ENCODE assay signal across 1 cellular context in the genomic region with DNA sequence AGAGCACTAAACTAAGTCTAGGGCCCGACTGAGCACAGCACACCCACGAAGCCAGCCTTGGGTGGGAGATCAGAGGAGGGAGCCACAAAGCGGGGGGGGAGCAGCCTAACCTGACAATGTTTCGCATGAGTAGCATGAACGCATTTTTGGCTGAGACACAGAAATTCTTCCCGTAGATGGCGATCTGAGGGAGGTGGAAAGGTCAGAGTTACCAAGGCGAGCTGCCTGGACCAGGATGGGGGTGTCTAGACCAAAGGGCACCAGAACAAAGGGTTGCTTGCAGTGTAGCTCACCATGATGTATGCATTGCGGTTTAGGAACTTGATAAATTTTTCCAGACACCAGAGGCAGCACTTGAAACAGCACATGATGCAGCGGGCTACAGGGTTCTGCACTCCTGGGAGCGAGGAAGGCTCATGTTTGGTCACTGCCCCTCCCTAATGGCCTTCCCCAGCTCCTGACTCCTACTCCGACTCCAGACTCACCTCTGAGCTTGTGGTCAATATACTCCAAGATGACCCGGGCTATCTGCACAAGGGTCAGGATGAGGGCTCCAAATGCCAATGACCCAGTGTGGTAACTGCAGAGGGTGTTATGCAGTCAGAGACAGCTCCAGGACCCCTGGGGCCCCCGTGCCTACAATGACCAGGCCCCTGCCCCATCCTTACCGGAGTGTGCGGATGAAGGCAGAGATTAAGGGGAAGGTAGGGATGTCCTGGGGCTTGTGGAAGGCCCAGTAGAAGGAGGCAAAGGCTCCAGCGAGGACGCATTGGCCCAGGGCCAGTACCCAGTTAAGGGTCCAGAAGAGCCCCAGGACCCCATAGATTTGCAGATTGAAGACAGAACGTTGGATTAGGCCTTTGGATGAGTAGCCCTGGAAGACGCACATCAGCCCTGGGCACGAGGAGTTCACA.
TF ChIP-seq lines count a peak whose summit lies in the region.

No MANE protein-coding gene starts in this region.

TF ChIP-seq in HepG2, 621 proteins besides CTCF, POLR2A, EP300 and RAD21 (continued from another document and continues in another):
- TF ChIP-seq, protein P1, sequence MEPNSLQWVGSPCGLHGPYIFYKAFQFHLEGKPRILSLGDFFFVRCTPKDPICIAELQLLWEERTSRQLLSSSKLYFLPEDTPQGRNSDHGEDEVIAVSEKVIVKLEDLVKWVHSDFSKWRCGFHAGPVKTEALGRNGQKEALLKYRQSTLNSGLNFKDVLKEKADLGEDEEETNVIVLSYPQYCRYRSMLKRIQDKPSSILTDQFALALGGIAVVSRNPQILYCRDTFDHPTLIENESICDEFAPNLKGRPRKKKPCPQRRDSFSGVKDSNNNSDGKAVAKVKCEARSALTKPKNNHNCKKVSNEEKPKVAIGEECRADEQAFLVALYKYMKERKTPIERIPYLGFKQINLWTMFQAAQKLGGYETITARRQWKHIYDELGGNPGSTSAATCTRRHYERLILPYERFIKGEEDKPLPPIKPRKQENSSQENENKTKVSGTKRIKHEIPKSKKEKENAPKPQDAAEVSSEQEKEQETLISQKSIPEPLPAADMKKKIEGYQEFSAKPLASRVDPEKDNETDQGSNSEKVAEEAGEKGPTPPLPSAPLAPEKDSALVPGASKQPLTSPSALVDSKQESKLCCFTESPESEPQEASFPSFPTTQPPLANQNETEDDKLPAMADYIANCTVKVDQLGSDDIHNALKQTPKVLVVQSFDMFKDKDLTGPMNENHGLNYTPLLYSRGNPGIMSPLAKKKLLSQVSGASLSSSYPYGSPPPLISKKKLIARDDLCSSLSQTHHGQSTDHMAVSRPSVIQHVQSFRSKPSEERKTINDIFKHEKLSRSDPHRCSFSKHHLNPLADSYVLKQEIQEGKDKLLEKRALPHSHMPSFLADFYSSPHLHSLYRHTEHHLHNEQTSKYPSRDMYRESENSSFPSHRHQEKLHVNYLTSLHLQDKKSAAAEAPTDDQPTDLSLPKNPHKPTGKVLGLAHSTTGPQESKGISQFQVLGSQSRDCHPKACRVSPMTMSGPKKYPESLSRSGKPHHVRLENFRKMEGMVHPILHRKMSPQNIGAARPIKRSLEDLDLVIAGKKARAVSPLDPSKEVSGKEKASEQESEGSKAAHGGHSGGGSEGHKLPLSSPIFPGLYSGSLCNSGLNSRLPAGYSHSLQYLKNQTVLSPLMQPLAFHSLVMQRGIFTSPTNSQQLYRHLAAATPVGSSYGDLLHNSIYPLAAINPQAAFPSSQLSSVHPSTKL (CRISPR knock-in tag; IDR thresholded peaks at IDR 0.05) = peak; percentile 96
- TF ChIP-seq ATF1 (CRISPR knock-in tag; IDR thresholded peaks at IDR 0.05) (no peak), CC2D1A (CRISPR knock-in tag; IDR thresholded peaks at IDR 0.05) (no peak), PAX8 (CRISPR knock-in tag; IDR thresholded peaks at IDR 0.05; ENCODE audit: borderline replicate concordance) (no peak; the same call in 1 of the 2 replicates), TEAD2 (CRISPR knock-in tag; IDR thresholded peaks at IDR 0.05) (no peak), GATAD1 (CRISPR knock-in tag; IDR thresholded peaks at IDR 0.05) (peak; percentile 55), ASH2L (IDR thresholded peaks at IDR 0.05; ENCODE audit: insufficient read length, low read depth, low read length) (peak; percentile 88), NONO (IDR thresholded peaks at IDR 0.05) (no peak), NONO (CRISPR knock-in tag; conservative IDR thresholded peaks at IDR 0.05) (peak; percentile 63; the same call in 1 of the 2 replicates), RARG (CRISPR knock-in tag; IDR thresholded peaks at IDR 0.05; ENCODE audit: low read depth) (no peak), RFXANK (CRISPR knock-in tag; IDR thresholded peaks at IDR 0.05) (no peak), XBP1 (CRISPR knock-in tag; IDR thresholded peaks at IDR 0.05) (no peak), NFIC (IDR thresholded peaks at IDR 0.05; ENCODE audit: low read length) (peak; percentile 31; the same call in 1 of the 2 replicates), ESRRA (CRISPR knock-in tag; IDR thresholded peaks at IDR 0.05; ENCODE audit: low read depth) (peak; percentile 59; the same call in 1 of the 2 replicates), EED (CRISPR knock-in tag; IDR thresholded peaks at IDR 0.05) (no peak), ZFP37 (CRISPR knock-in tag; IDR thresholded peaks at IDR 0.05; ENCODE audit: borderline replicate concordance) (no peak), PPARG (CRISPR knock-in tag; conservative IDR thresholded peaks at IDR 0.05) (peak; percentile 99), MAFG (CRISPR knock-in tag; IDR thresholded peaks at IDR 0.05) (no peak), ZNF260 (CRISPR knock-in tag; IDR thresholded peaks at IDR 0.05; ENCODE audit: borderline replicate concordance, low read depth) (no peak), CHD2 (IDR thresholded peaks at IDR 0.05; ENCODE audit: low read depth, low read length) (0 out of 2 replicates have a peak, but pooled peaks have one; percentile 35), ZNF17 (CRISPR knock-in tag; IDR thresholded peaks at IDR 0.05) (no peak)
- TF ChIP-seq, protein P2, sequence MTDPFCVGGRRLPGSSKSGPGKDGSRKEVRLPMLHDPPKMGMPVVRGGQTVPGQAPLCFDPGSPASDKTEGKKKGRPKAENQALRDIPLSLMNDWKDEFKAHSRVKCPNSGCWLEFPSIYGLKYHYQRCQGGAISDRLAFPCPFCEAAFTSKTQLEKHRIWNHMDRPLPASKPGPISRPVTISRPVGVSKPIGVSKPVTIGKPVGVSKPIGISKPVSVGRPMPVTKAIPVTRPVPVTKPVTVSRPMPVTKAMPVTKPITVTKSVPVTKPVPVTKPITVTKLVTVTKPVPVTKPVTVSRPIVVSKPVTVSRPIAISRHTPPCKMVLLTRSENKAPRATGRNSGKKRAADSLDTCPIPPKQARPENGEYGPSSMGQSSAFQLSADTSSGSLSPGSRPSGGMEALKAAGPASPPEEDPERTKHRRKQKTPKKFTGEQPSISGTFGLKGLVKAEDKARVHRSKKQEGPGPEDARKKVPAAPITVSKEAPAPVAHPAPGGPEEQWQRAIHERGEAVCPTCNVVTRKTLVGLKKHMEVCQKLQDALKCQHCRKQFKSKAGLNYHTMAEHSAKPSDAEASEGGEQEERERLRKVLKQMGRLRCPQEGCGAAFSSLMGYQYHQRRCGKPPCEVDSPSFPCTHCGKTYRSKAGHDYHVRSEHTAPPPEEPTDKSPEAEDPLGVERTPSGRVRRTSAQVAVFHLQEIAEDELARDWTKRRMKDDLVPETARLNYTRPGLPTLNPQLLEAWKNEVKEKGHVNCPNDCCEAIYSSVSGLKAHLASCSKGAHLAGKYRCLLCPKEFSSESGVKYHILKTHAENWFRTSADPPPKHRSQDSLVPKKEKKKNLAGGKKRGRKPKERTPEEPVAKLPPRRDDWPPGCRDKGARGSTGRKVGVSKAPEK (CRISPR knock-in tag; IDR thresholded peaks at IDR 0.05; ENCODE audit: borderline replicate concordance) = no peak
- TF ChIP-seq, protein P3, sequence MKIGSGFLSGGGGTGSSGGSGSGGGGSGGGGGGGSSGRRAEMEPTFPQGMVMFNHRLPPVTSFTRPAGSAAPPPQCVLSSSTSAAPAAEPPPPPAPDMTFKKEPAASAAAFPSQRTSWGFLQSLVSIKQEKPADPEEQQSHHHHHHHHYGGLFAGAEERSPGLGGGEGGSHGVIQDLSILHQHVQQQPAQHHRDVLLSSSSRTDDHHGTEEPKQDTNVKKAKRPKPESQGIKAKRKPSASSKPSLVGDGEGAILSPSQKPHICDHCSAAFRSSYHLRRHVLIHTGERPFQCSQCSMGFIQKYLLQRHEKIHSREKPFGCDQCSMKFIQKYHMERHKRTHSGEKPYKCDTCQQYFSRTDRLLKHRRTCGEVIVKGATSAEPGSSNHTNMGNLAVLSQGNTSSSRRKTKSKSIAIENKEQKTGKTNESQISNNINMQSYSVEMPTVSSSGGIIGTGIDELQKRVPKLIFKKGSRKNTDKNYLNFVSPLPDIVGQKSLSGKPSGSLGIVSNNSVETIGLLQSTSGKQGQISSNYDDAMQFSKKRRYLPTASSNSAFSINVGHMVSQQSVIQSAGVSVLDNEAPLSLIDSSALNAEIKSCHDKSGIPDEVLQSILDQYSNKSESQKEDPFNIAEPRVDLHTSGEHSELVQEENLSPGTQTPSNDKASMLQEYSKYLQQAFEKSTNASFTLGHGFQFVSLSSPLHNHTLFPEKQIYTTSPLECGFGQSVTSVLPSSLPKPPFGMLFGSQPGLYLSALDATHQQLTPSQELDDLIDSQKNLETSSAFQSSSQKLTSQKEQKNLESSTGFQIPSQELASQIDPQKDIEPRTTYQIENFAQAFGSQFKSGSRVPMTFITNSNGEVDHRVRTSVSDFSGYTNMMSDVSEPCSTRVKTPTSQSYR (CRISPR knock-in tag; IDR thresholded peaks at IDR 0.05; ENCODE audit: borderline replicate concordance) = peak; percentile 92
- TF ChIP-seq, protein P4, sequence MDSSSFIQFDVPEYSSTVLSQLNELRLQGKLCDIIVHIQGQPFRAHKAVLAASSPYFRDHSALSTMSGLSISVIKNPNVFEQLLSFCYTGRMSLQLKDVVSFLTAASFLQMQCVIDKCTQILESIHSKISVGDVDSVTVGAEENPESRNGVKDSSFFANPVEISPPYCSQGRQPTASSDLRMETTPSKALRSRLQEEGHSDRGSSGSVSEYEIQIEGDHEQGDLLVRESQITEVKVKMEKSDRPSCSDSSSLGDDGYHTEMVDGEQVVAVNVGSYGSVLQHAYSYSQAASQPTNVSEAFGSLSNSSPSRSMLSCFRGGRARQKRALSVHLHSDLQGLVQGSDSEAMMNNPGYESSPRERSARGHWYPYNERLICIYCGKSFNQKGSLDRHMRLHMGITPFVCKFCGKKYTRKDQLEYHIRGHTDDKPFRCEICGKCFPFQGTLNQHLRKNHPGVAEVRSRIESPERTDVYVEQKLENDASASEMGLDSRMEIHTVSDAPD (CRISPR knock-in tag; IDR thresholded peaks at IDR 0.05) = peak; percentile 99
- TF ChIP-seq, protein P5, sequence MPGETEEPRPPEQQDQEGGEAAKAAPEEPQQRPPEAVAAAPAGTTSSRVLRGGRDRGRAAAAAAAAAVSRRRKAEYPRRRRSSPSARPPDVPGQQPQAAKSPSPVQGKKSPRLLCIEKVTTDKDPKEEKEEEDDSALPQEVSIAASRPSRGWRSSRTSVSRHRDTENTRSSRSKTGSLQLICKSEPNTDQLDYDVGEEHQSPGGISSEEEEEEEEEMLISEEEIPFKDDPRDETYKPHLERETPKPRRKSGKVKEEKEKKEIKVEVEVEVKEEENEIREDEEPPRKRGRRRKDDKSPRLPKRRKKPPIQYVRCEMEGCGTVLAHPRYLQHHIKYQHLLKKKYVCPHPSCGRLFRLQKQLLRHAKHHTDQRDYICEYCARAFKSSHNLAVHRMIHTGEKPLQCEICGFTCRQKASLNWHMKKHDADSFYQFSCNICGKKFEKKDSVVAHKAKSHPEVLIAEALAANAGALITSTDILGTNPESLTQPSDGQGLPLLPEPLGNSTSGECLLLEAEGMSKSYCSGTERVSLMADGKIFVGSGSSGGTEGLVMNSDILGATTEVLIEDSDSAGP (CRISPR knock-in tag; IDR thresholded peaks at IDR 0.05; ENCODE audit: borderline replicate concordance) = peak; percentile 88; the same call in 1 of the 2 replicates
- TF ChIP-seq, protein P6, sequence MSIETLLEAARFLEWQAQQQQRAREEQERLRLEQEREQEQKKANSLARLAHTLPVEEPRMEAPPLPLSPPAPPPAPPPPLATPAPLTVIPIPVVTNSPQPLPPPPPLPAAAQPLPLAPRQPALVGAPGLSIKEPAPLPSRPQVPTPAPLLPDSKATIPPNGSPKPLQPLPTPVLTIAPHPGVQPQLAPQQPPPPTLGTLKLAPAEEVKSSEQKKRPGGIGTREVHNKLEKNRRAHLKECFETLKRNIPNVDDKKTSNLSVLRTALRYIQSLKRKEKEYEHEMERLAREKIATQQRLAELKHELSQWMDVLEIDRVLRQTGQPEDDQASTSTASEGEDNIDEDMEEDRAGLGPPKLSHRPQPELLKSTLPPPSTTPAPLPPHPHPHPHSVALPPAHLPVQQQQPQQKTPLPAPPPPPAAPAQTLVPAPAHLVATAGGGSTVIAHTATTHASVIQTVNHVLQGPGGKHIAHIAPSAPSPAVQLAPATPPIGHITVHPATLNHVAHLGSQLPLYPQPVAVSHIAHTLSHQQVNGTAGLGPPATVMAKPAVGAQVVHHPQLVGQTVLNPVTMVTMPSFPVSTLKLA (IDR thresholded peaks at IDR 0.05) = peak; percentile 32; the same call in 1 of the 2 replicates
